In the genomic region with DNA sequence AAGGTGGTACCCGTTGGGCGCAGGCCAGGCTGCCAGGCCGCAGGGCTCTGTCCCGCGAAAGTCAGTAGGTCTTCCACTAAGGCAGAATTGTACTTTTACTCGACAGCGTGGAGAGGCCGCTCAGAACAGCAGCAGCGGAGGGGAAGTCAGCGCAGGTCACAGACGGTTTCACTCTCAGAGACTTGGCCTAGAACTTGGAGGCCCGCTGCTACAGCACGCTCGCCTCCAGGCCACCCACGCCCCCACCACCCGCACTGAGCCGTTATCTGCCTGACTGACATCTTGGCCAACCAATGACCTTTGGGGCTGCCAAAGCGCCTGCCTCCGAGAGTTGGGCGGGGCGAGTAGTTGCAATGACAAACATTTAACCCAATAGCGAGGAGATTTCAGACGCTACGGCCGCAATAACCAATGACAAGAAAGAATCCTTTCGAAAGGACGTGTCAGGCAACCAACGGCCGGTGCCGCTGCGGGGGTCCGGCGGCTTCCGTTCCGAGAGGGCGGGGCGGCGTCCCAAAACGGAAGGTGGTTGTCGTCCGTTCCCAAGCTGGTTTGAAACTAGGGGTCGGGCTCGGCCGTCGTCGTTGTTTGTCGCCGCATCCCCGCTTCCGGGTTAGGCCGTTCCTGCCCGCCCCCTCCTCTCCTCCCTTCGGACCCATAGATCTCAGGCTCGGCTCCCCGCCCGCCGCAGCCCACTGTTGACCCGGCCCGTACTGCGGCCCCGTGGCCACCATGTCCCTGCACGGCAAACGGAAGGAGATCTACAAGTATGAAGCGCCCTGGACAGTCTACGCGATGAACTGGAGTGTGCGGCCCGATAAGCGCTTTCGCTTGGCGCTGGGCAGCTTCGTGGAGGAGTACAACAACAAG, we compare ENCODE assay signal across 1 cellular context.
A peak's percentile ranks its signal among the peaks of the same experiment; 100 is the strongest.
TF ChIP-seq lines count a peak whose summit lies in the region.

Gene DCAF7 (plus strand): TSS at position 532 of the 870 bp plus-strand sequence. CDS start 201 bp downstream, at position 733.

TF ChIP-seq in K562, 482 proteins besides CTCF, POLR2A, EP300 and RAD21 (continued from another document and continues in another):
- TF ChIP-seq, protein P1, sequence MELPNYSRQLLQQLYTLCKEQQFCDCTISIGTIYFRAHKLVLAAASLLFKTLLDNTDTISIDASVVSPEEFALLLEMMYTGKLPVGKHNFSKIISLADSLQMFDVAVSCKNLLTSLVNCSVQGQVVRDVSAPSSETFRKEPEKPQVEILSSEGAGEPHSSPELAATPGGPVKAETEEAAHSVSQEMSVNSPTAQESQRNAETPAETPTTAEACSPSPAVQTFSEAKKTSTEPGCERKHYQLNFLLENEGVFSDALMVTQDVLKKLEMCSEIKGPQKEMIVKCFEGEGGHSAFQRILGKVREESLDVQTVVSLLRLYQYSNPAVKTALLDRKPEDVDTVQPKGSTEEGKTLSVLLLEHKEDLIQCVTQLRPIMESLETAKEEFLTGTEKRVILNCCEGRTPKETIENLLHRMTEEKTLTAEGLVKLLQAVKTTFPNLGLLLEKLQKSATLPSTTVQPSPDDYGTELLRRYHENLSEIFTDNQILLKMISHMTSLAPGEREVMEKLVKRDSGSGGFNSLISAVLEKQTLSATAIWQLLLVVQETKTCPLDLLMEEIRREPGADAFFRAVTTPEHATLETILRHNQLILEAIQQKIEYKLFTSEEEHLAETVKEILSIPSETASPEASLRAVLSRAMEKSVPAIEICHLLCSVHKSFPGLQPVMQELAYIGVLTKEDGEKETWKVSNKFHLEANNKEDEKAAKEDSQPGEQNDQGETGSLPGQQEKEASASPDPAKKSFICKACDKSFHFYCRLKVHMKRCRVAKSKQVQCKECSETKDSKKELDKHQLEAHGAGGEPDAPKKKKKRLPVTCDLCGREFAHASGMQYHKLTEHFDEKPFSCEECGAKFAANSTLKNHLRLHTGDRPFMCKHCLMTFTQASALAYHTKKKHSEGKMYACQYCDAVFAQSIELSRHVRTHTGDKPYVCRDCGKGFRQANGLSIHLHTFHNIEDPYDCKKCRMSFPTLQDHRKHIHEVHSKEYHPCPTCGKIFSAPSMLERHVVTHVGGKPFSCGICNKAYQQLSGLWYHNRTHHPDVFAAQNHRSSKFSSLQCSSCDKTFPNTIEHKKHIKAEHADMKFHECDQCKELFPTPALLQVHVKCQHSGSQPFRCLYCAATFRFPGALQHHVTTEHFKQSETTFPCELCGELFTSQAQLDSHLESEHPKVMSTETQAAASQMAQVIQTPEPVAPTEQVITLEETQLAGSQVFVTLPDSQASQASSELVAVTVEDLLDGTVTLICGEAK (IDR thresholded peaks at IDR 0.05): peak; percentile 98
- TF ChIP-seq, protein P1 (CRISPR knock-in tag; IDR thresholded peaks at IDR 0.05): no peak
- TF ChIP-seq ZNF639 (CRISPR knock-in tag; conservative IDR thresholded peaks at IDR 0.05 in 1 of 2, IDR thresholded peaks at IDR 0.05 in 1 of 2) (no peak), MITF (IDR thresholded peaks at IDR 0.05) (no peak), MYNN (IDR thresholded peaks at IDR 0.05) (peak; percentile 56; the same call in 1 of the 2 replicates), MYNN (CRISPR knock-in tag; IDR thresholded peaks at IDR 0.05) (no peak), L3MBTL2 (IDR thresholded peaks at IDR 0.05) (peak; percentile 79), ZNF696 (CRISPR knock-in tag; conservative IDR thresholded peaks at IDR 0.05) (no peak), ZZZ3 (IDR thresholded peaks at IDR 0.05) (no peak), SAP30 (IDR thresholded peaks at IDR 0.05; ENCODE audit: borderline replicate concordance, insufficient read depth, low read depth, low read length, poor library complexity, severe bottlenecking) (peak; percentile 81), STAT5A (IDR thresholded peaks at IDR 0.05; ENCODE audit: borderline replicate concordance, low read length) (no peak), ZNF12 (CRISPR knock-in tag; IDR thresholded peaks at IDR 0.05) (peak; percentile 55; the same call in 1 of the 2 replicates), ZBTB9 (CRISPR knock-in tag; IDR thresholded peaks at IDR 0.05) (0 out of 2 replicates have a peak, but pooled peaks have one; percentile 52), ZNF347 (CRISPR knock-in tag; IDR thresholded peaks at IDR 0.05; ENCODE audit: low read depth) (no peak), MTA3 (IDR thresholded peaks at IDR 0.05; ENCODE audit: borderline replicate concordance) (peak; percentile 86), ZNF408 (CRISPR knock-in tag; IDR thresholded peaks at IDR 0.05; ENCODE audit: low read depth) (no peak), ZC3H4 (CRISPR knock-in tag; IDR thresholded peaks at IDR 0.05; ENCODE audit: borderline replicate concordance) (0 out of 2 replicates have a peak, but pooled peaks have one; percentile 4), ZNF586 (CRISPR knock-in tag; conservative IDR thresholded peaks at IDR 0.05) (no peak), KAT7 (CRISPR knock-in tag; IDR thresholded peaks at IDR 0.05; ENCODE audit: borderline replicate concordance) (no peak; the same call in 1 of the 2 replicates), ARID2 (IDR thresholded peaks at IDR 0.05) (no peak), SMAD3 (CRISPR knock-in tag; conservative IDR thresholded peaks at IDR 0.05) (no peak), JUNB (CRISPR knock-in tag; conservative IDR thresholded peaks at IDR 0.05) (no peak), TEAD1 (CRISPR knock-in tag; IDR thresholded peaks at IDR 0.05) (no peak), GATAD2B (IDR thresholded peaks at IDR 0.05; ENCODE audit: borderline replicate concordance) (peak; percentile 18; the same call in 1 of the 2 replicates), U2AF2 (optimal IDR thresholded peaks at IDR 0.05; ENCODE audit: low read depth, low read length) (no peak), NR3C1 (CRISPR knock-in tag; IDR thresholded peaks at IDR 0.05) (no peak), TCF3 (CRISPR knock-in tag; IDR thresholded peaks at IDR 0.05) (0 out of 2 replicates have a peak, but pooled peaks have one; percentile 14)
- TF ChIP-seq, protein P2, sequence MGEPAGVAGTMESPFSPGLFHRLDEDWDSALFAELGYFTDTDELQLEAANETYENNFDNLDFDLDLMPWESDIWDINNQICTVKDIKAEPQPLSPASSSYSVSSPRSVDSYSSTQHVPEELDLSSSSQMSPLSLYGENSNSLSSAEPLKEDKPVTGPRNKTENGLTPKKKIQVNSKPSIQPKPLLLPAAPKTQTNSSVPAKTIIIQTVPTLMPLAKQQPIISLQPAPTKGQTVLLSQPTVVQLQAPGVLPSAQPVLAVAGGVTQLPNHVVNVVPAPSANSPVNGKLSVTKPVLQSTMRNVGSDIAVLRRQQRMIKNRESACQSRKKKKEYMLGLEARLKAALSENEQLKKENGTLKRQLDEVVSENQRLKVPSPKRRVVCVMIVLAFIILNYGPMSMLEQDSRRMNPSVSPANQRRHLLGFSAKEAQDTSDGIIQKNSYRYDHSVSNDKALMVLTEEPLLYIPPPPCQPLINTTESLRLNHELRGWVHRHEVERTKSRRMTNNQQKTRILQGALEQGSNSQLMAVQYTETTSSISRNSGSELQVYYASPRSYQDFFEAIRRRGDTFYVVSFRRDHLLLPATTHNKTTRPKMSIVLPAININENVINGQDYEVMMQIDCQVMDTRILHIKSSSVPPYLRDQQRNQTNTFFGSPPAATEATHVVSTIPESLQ (CRISPR knock-in tag; IDR thresholded peaks at IDR 0.05): peak; percentile 94
- TF ChIP-seq, protein P3, sequence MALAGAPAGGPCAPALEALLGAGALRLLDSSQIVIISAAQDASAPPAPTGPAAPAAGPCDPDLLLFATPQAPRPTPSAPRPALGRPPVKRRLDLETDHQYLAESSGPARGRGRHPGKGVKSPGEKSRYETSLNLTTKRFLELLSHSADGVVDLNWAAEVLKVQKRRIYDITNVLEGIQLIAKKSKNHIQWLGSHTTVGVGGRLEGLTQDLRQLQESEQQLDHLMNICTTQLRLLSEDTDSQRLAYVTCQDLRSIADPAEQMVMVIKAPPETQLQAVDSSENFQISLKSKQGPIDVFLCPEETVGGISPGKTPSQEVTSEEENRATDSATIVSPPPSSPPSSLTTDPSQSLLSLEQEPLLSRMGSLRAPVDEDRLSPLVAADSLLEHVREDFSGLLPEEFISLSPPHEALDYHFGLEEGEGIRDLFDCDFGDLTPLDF (CRISPR knock-in tag; IDR thresholded peaks at IDR 0.05): 0 out of 2 replicates have a peak, but pooled peaks have one; percentile 45
- TF ChIP-seq, protein P4, sequence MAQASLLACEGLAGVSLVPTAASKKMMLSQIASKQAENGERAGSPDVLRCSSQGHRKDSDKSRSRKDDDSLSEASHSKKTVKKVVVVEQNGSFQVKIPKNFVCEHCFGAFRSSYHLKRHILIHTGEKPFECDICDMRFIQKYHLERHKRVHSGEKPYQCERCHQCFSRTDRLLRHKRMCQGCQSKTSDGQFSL (CRISPR knock-in tag; IDR thresholded peaks at IDR 0.05): no peak
- TF ChIP-seq, protein P4 (tag; IDR thresholded peaks at IDR 0.05): no peak
